In genomic region chr5:11384441-11385250, GRCh38 we compare ENCODE assay signal across 9 cellular contexts.
DNase-seq lines count a peak whose midpoint lies in the region; ATAC-seq and TF ChIP-seq lines count a peak whose summit lies in the region.
"Had no signal": no experiment of that assay in that cellular context is flagged by ENCODE, and none has a peak within 500 bp of the region (broad histone marks: within the 10 kb centered on the region; RNA-seq: fewer than 3 reads in every experiment).

No MANE protein-coding gene starts in this region.

- H3K27me3 ChIP-seq in cardiac muscle cell, result peaks cover 76% of the 10 kb centered on the region
- H3K27me3 ChIP-seq in HAP-1 (ENCODE audit: low read depth), result no peaks in the 10 kb centered on the region

- ATAC-seq in omental fat pad (ENCODE audit: low FRiP score), result peak; percentile 91

- H3K4me3 ChIP-seq in cardiac muscle cell (peak overlapping the region; percentile 34), HAP-1 (no peak overlapping the region)

- no peaks in the 10 kb centered on the region for H3K36me3 ChIP-seq in cardiac muscle cell
- no peaks in the 10 kb centered on the region for H3K36me3 ChIP-seq in HAP-1 (replicated peaks)

- H3K4me1 ChIP-seq in cardiac muscle cell (ENCODE audit: low read depth) (no peaks in the 10 kb centered on the region), HAP-1 (no peaks in the 10 kb centered on the region)

- H3K27ac ChIP-seq in cardiac muscle cell, result no peak overlapping the region

- peak; percentile 56 for DNase-seq in COLO668 (lab: John Stamatoyannopoulos, UW; ENCODE audit: unreplicated experiment)
- peak; percentile 79 for DNase-seq in NCI-H69 (lab: John Stamatoyannopoulos, UW)
- DNase-seq in cardiac muscle cell (ENCODE audit: low read depth in 1 of 2, low spot score in 1 of 2), result peak in 1 of 2 donors; percentile 57
- DNase-seq in omental fat pad (ENCODE audit: low spot score), result no peak
- no peak for DNase-seq in NCI-H226
- DNase-seq in HAP-1 (ENCODE audit: low spot score in 2 of 2), result no peak
- no peak for DNase-seq in activated CD4-positive, alpha-beta T cell treated with anti-CD3 and anti-CD28 coated beads for 1 hour
- no peak for DNase-seq in T-helper 2 cell
- DNase-seq: NCI-H774 had no signal

- H3K9me3 ChIP-seq in cardiac muscle cell (ENCODE audit: low read depth) (no peaks in the 10 kb centered on the region), HAP-1 (no peaks in the 10 kb centered on the region)

- in situ Hi-C loops in HAP-1 (cut with MboI; ENCODE audit: low sequenced_read_pairs), result no loop called here

- TF ChIP-seq CTCF in cardiac muscle cell (IDR thresholded peaks at IDR 0.05; ENCODE audit: low read depth, low read length) (no peak), omental fat pad (IDR thresholded peaks at IDR 0.05) (no peak)

Comparison
In these comparisons a context has a peak if more than half of its experiments do, and no peak if none do; other contexts are left out.
1. DNase-seq: peak in COLO668 (single experiment) and NCI-H69 (single experiment); none in omental fat pad (single experiment), NCI-H226 (single experiment), HAP-1 (0 of 2), activated CD4-positive, alpha-beta T cell treated with anti-CD3 and anti-CD28 coated beads for 1 hour (single experiment) and T-helper 2 cell (0 of 5).